ENCODE assay signal across 8 cellular contexts in genomic region chr15:29268706-29269484, GRCh38. TPM values are rescaled to one million over a fixed set of nuclear protein-coding genes. Genes with fewer than 3 reads are reported as not detected.
A peak's percentile ranks its signal among the peaks of the same experiment; 100 is the strongest.
DNase-seq lines count a peak whose midpoint lies in the region; ATAC-seq and TF ChIP-seq lines count a peak whose summit lies in the region.

No MANE protein-coding gene starts in this region.

- peaks cover 3% of the 10 kb centered on the region for H3K9me3 Mint-ChIP-seq in memory B cell

- H3K4me1 ChIP-seq in GM23248 (ENCODE audit: insufficient read depth) (peaks cover 31% of the 10 kb centered on the region), Loucy (ENCODE audit: insufficient read depth, low read length, poor library complexity, severe bottlenecking) (peaks cover 41% of the 10 kb centered on the region), ectodermal cell (ENCODE audit: control insufficient read depth, insufficient read depth, low read length) (peaks cover 6% of the 10 kb centered on the region)

- peaks cover 31% of the 10 kb centered on the region for H3K4me1 Mint-ChIP-seq in memory B cell

- H3K79me2 ChIP-seq in GM23248 (ENCODE audit: insufficient read depth) (peaks cover 28% of the 10 kb centered on the region), Loucy (ENCODE audit: insufficient read depth, low read length) (peaks cover 29% of the 10 kb centered on the region)

- H3F3A ChIP-seq in GM23248 (ENCODE audit: insufficient read depth) (peaks cover 21% of the 10 kb centered on the region), Loucy (ENCODE audit: low read depth) (no peaks in the 10 kb centered on the region)

- H3K4me3 Mint-ChIP-seq in memory B cell, result peak overlapping the region; percentile 95

- peak overlapping the region; percentile 98 for H3K4me2 ChIP-seq in GM23248 (ENCODE audit: unreplicated experiment)
- peak overlapping the region; percentile 91 for H3K4me2 ChIP-seq in Loucy (ENCODE audit: low read depth, low read length, poor library complexity, severe bottlenecking)

- H3K9me3 ChIP-seq in GM23248 (ENCODE audit: low read depth), result no peaks in the 10 kb centered on the region
- H3K9me3 ChIP-seq in Loucy (ENCODE audit: insufficient read depth, low read depth, low read length), result no peaks in the 10 kb centered on the region
- no peaks in the 10 kb centered on the region for H3K9me3 ChIP-seq in ectodermal cell (ENCODE audit: control insufficient read depth, low read length)

- H4K20me1 ChIP-seq in GM23248 (ENCODE audit: insufficient read depth) (peaks cover 4% of the 10 kb centered on the region), Loucy (ENCODE audit: insufficient read depth, low read length, poor library complexity, severe bottlenecking) (peaks cover 20% of the 10 kb centered on the region)

- TF ChIP-seq CTCF in GM06990 (IDR thresholded peaks at IDR 0.05; ENCODE audit: insufficient read depth, low read length, poor library complexity, severe bottlenecking) (no peak), Loucy (conservative IDR thresholded peaks at IDR 0.05; ENCODE audit: low read length) (no peak)

- 3% methylated on average over 34 to 35 of the region's 35 CpGs for WGBS in GM23248 (ENCODE audit: low coverage in 1 of 2, low lambda C conversion rate in 2 of 2, missing lambda C conversion rate in 2 of 2), 2 experiments
- WGBS in ectodermal cell, 2 experiments, result 2% methylated on average over 35 of the region's 35 CpGs

- peak; percentile 26 for ATAC-seq in memory B cell (ENCODE audit: low read depth)

- peak overlapping the region; percentile 76 for H3K27ac ChIP-seq in GM23248
- H3K27ac ChIP-seq in ectodermal cell (ENCODE audit: insufficient read depth, low read depth, low read length, poor library complexity, severe bottlenecking), result peak overlapping the region; percentile 64

- H3K9me2 ChIP-seq in GM23248 (ENCODE audit: insufficient read depth), result no peaks in the 10 kb centered on the region
- no peaks in the 10 kb centered on the region for H3K9me2 ChIP-seq in Loucy (replicated peaks; ENCODE audit: low read depth, low read length)

- no peaks in the 10 kb centered on the region for H3K27me3 Mint-ChIP-seq in memory B cell

- in situ Hi-C loops in GM23248 (cut with MboI), result no loop called here

- DNase-seq in GM06990 (ENCODE audit: extremely low read depth, insufficient read length) (no peak), GM23248 (peak; percentile 73), memory B cell (ENCODE audit: low spot score in 2 of 2) (no peak), GF-D8 (lab: John Stamatoyannopoulos, UW) (no peak)
- peak; percentile 26 to 29 for DNase-seq in activated CD4-positive, alpha-beta T cell treated with anti-CD3 and anti-CD28 coated beads, Interleukin-2, amount 50 U/mL, for 4 hours
- DNase-seq in stimulated activated CD8-positive, alpha-beta memory T cell treated with anti-CD3 and anti-CD28 coated beads, Interleukin-2, amount 100 ng/mL, for 48 hours (ENCODE audit: low read depth in 2 of 2), result peak; percentile 27 to 30

- peak overlapping the region; percentile 90 for H2AFZ ChIP-seq in GM23248
- peak overlapping the region; percentile 82; the same call in 1 of the 2 replicates for H2AFZ ChIP-seq in Loucy (ENCODE audit: low read length)

- peak overlapping the region; percentile 70 for H3K4me3 ChIP-seq in GM06990 (replicated peaks; ENCODE audit: low read depth, low read length)
- peak overlapping the region; percentile 89 for H3K4me3 ChIP-seq in GM23248
- H3K4me3 ChIP-seq in Loucy (ENCODE audit: low read length, poor library complexity, severe bottlenecking), result peak overlapping the region; percentile 83
- peak overlapping the region; percentile 76 for H3K4me3 ChIP-seq in ectodermal cell (ENCODE audit: insufficient read depth, low read depth, low read length)

- peaks cover 14% of the 10 kb centered on the region for H3K36me3 Mint-ChIP-seq in memory B cell

- H3K36me3 ChIP-seq in GM06990 (ENCODE audit: control insufficient read depth, insufficient read depth, low read length) (no peaks in the 10 kb centered on the region), GM23248 (ENCODE audit: low read depth) (no peaks in the 10 kb centered on the region), Loucy (ENCODE audit: insufficient read depth, low read length) (no peaks in the 10 kb centered on the region), ectodermal cell (ENCODE audit: control insufficient read depth, insufficient read depth, low read length) (no peaks in the 10 kb centered on the region)

- peak overlapping the region; percentile 88 for H3K9ac ChIP-seq in GM23248
- peak overlapping the region; percentile 78 for H3K9ac ChIP-seq in Loucy (ENCODE audit: low read depth, low read length, poor library complexity, severe bottlenecking)

- peak overlapping the region; percentile 96 for H3K27ac Mint-ChIP-seq in memory B cell

- H3K27me3 ChIP-seq in GM06990 (replicated peaks; ENCODE audit: control insufficient read depth, insufficient read depth, low read length), result no peaks in the 10 kb centered on the region
- H3K27me3 ChIP-seq in GM23248 (replicated peaks; ENCODE audit: insufficient read depth), result no peaks in the 10 kb centered on the region
- no peaks in the 10 kb centered on the region for H3K27me3 ChIP-seq in Loucy (ENCODE audit: insufficient read depth, low read length, poor library complexity, severe bottlenecking)
- H3K27me3 ChIP-seq in ectodermal cell (ENCODE audit: control insufficient read depth, insufficient read depth, low read length, poor library complexity, severe bottlenecking), result no peaks in the 10 kb centered on the region

RNA-seq across cellular contexts. Expression of gene NSMCE3, which starts 0.7 kb away (rescaled TPM):
- total RNA-seq in GM23248 (2014; rRNA removed; shearing (Covaris generic)), result 9.2 and 10.9 TPM in 2 replicates
- polyA plus RNA-seq in GM23248 (2016; fragmentation: Nextera tagmentation; extraction: Ambion mirVana), result 10.2 and 10.3 TPM in 2 replicates
- polyA plus RNA-seq in ectodermal cell (2013, experiment 1 of 4), result 12.2 TPM
- polyA plus RNA-seq in ectodermal cell (2013, experiment 2 of 4), result 13.5 TPM
- polyA plus RNA-seq in ectodermal cell (2013, experiment 3 of 4), result 12.5 TPM
- polyA plus RNA-seq in ectodermal cell (2013, experiment 4 of 4), result 14.1 TPM

Comparison
In these comparisons a context has a peak if more than half of its experiments do, and no peak if none do; other contexts are left out.
1. DNase-seq: peak in GM23248 (single experiment), activated CD4-positive, alpha-beta T cell treated with anti-CD3 and anti-CD28 coated beads, Interleukin-2, amount 50 U/mL, for 4 hours (2 of 2) and stimulated activated CD8-positive, alpha-beta memory T cell treated with anti-CD3 and anti-CD28 coated beads, Interleukin-2, amount 100 ng/mL, for 48 hours (2 of 2); none in GM06990 (single experiment), memory B cell (0 of 2) and GF-D8 (single experiment).
2. Peak in every context shown above with its lines, with median percentiles within 50 percentile points of each other: H3K4me3 ChIP-seq.